ENCODE assay signal across 18 cellular contexts in genomic region chr15:38991701-38992100, GRCh38.
DNase-seq lines count a peak whose midpoint lies in the region; ATAC-seq and TF ChIP-seq lines count a peak whose summit lies in the region.
"Had no signal": no experiment of that assay in that cellular context is flagged by ENCODE, and none has a peak within 500 bp of the region (broad histone marks: within the 10 kb centered on the region; RNA-seq: fewer than 3 reads in every experiment).

No MANE protein-coding gene starts in this region.

- 61 to 64% methylated on average over 2 of the region's 2 CpGs for WGBS in body of pancreas, 2 donors

- ATAC-seq in activated naive CD4-positive, alpha-beta T cell treated with anti-CD3 and anti-CD28 coated beads, Interleukin-2, amount 50 U/mL, for 72 hours, result no peak
- peak; percentile 57 for ATAC-seq in body of pancreas
- ATAC-seq: stimulated activated memory B cell treated with anti-CD40 and anti-IgM and Interleukin-4, amounts not matched to agents 10 μg/mL and 1 μg/mL and 100 μg/mL, for 72 hours had no signal

- no peak for DNase-seq in activated naive CD4-positive, alpha-beta T cell treated with anti-CD3 and anti-CD28 coated beads for 36 hours
- no peak for DNase-seq in activated naive CD4-positive, alpha-beta T cell treated with anti-CD3 and anti-CD28 coated beads, Interleukin-2, amount 50 U/mL, for 72 hours (ENCODE audit: low spot score in 2 of 2)
- DNase-seq in body of pancreas, result peak in 2 of 4 donors; percentile 3 to 11
- DNase-seq in kidney tubule cell (ENCODE audit: low spot score), result peak; percentile 92
- DNase-seq in NOMO-1 treated with DMSO at 0.1 percent for 48 hours (lab: John Stamatoyannopoulos, UW; ENCODE audit: unreplicated experiment), result no peak
- no peak for DNase-seq in T-helper 2 cell treated with Interferon-gamma antibody and Interleukin-4, amounts not matched to agents 5 μg/mL and 100 μg/mL, for 36 hours (ENCODE audit: low spot score)
- DNase-seq in activated CD4-positive, alpha-beta T cell treated with anti-CD3 and anti-CD28 coated beads for 48 hours, result no peak
- DNase-seq in anterior cingulate cortex (lab: John Stamatoyannopoulos, UW), result no peak
- DNase-seq: activated naive CD4-positive, alpha-beta T cell treated with anti-CD3 and anti-CD28 coated beads, Interleukin-2, amount 50 U/mL, for 16 hours; activated T-cell treated with anti-CD3 and anti-CD28 coated beads, Interleukin-2, amount 50 U/mL, for 1 hour; H9; NCI-H2171; NCI-H774; RPMI8226; stimulated activated CD4-positive, alpha-beta T cell treated with anti-CD3 and anti-CD28 coated beads, Interleukin-12 subunit alpha, Interleukin-12 subunit beta, amount 100 ng/mL, for 4 hours had no signal

- intact Hi-C loops in activated naive CD4-positive, alpha-beta T cell treated with anti-CD3 and anti-CD28 coated beads for 36 hours (cut with micrococcal nuclease), result no loop called here
- intact Hi-C loops in body of pancreas (cut with DNase I), result no loop called here

- H3K4me1 Mint-ChIP-seq in activated naive CD4-positive, alpha-beta T cell treated with anti-CD3 and anti-CD28 coated beads for 36 hours (ENCODE audit: low read depth), result no peaks in the 10 kb centered on the region
- H3K4me1 Mint-ChIP-seq in T-helper 2 cell treated with Interferon-gamma antibody and Interleukin-4, amounts not matched to agents 5 μg/mL and 100 μg/mL, for 36 hours (ENCODE audit: low read depth), result no peaks in the 10 kb centered on the region
- H3K4me1 Mint-ChIP-seq: H9; stimulated activated memory B cell treated with anti-CD40 and anti-IgM and Interleukin-4, amounts not matched to agents 10 μg/mL and 1 μg/mL and 100 μg/mL, for 72 hours had no signal

- H3K27me3 ChIP-seq in body of pancreas, result no peaks in the 10 kb centered on the region

- H3K27ac ChIP-seq in body of pancreas, result peak overlapping the region in 2 of 4 donors; percentile 52 to 53
- H3K27ac ChIP-seq: 22Rv1, C4-2B had no signal

- peaks cover 45% of the 10 kb centered on the region for H3K4me1 ChIP-seq in body of pancreas

- no peak for TF ChIP-seq CTCF in body of pancreas (IDR thresholded peaks at IDR 0.05)

- no peaks in the 10 kb centered on the region for H3K9me3 ChIP-seq in body of pancreas

- no peak for TF ChIP-seq POLR2A in body of pancreas (IDR thresholded peaks at IDR 0.05)

- H3K4me3 Mint-ChIP-seq in activated naive CD4-positive, alpha-beta T cell treated with anti-CD3 and anti-CD28 coated beads for 36 hours, result no peak overlapping the region
- no peak overlapping the region for H3K4me3 Mint-ChIP-seq in T-helper 2 cell treated with Interferon-gamma antibody and Interleukin-4, amounts not matched to agents 5 μg/mL and 100 μg/mL, for 36 hours
- H3K4me3 Mint-ChIP-seq: H9; stimulated activated memory B cell treated with anti-CD40 and anti-IgM and Interleukin-4, amounts not matched to agents 10 μg/mL and 1 μg/mL and 100 μg/mL, for 72 hours had no signal

- no peaks in the 10 kb centered on the region for H3K9me3 Mint-ChIP-seq in activated naive CD4-positive, alpha-beta T cell treated with anti-CD3 and anti-CD28 coated beads for 36 hours
- no peaks in the 10 kb centered on the region for H3K9me3 Mint-ChIP-seq in activated naive CD4-positive, alpha-beta T cell treated with anti-CD3 and anti-CD28 coated beads, Interleukin-2, amount 50 U/mL, for 72 hours
- H3K9me3 Mint-ChIP-seq in T-helper 2 cell treated with Interferon-gamma antibody and Interleukin-4, amounts not matched to agents 5 μg/mL and 100 μg/mL, for 36 hours, result no peaks in the 10 kb centered on the region
- H3K9me3 Mint-ChIP-seq: H9; stimulated activated memory B cell treated with anti-CD40 and anti-IgM and Interleukin-4, amounts not matched to agents 10 μg/mL and 1 μg/mL and 100 μg/mL, for 72 hours had no signal

- no peak overlapping the region for H3K4me3 ChIP-seq in body of pancreas

- H3K36me3 ChIP-seq in body of pancreas (replicated peaks in 1 of 2; ENCODE audit: insufficient read depth in 1 of 2, low read depth in 2 of 2), result no peaks in the 10 kb centered on the region

- peaks cover 4% of the 10 kb centered on the region for H3K27me3 Mint-ChIP-seq in activated naive CD4-positive, alpha-beta T cell treated with anti-CD3 and anti-CD28 coated beads for 36 hours (ENCODE audit: low read depth)
- peaks cover 3% of the 10 kb centered on the region for H3K27me3 Mint-ChIP-seq in T-helper 2 cell treated with Interferon-gamma antibody and Interleukin-4, amounts not matched to agents 5 μg/mL and 100 μg/mL, for 36 hours (ENCODE audit: low read depth)
- H3K27me3 Mint-ChIP-seq: stimulated activated memory B cell treated with anti-CD40 and anti-IgM and Interleukin-4, amounts not matched to agents 10 μg/mL and 1 μg/mL and 100 μg/mL, for 72 hours had no signal

- no peaks in the 10 kb centered on the region for H3K36me3 Mint-ChIP-seq in activated naive CD4-positive, alpha-beta T cell treated with anti-CD3 and anti-CD28 coated beads for 36 hours (ENCODE audit: low read depth)
- H3K36me3 Mint-ChIP-seq in activated naive CD4-positive, alpha-beta T cell treated with anti-CD3 and anti-CD28 coated beads, Interleukin-2, amount 50 U/mL, for 72 hours, result no peaks in the 10 kb centered on the region
- H3K36me3 Mint-ChIP-seq in T-helper 2 cell treated with Interferon-gamma antibody and Interleukin-4, amounts not matched to agents 5 μg/mL and 100 μg/mL, for 36 hours (ENCODE audit: low read depth), result no peaks in the 10 kb centered on the region
- H3K36me3 Mint-ChIP-seq: stimulated activated memory B cell treated with anti-CD40 and anti-IgM and Interleukin-4, amounts not matched to agents 10 μg/mL and 1 μg/mL and 100 μg/mL, for 72 hours had no signal

- CTCF ChIA-PET in activated naive CD4-positive, alpha-beta T cell treated with anti-CD3 and anti-CD28 coated beads for 36 hours (lab: Charles Lee), result no interaction called here

- peak overlapping the region; percentile 24 for H3K27ac Mint-ChIP-seq in activated naive CD4-positive, alpha-beta T cell treated with anti-CD3 and anti-CD28 coated beads for 36 hours
- no peak overlapping the region for H3K27ac Mint-ChIP-seq in activated naive CD4-positive, alpha-beta T cell treated with anti-CD3 and anti-CD28 coated beads, Interleukin-2, amount 50 U/mL, for 72 hours
- no peak overlapping the region for H3K27ac Mint-ChIP-seq in T-helper 2 cell treated with Interferon-gamma antibody and Interleukin-4, amounts not matched to agents 5 μg/mL and 100 μg/mL, for 36 hours
- H3K27ac Mint-ChIP-seq: H9; stimulated activated memory B cell treated with anti-CD40 and anti-IgM and Interleukin-4, amounts not matched to agents 10 μg/mL and 1 μg/mL and 100 μg/mL, for 72 hours had no signal
